13 cellular contexts compared by ENCODE assay signal in the genomic region with DNA sequence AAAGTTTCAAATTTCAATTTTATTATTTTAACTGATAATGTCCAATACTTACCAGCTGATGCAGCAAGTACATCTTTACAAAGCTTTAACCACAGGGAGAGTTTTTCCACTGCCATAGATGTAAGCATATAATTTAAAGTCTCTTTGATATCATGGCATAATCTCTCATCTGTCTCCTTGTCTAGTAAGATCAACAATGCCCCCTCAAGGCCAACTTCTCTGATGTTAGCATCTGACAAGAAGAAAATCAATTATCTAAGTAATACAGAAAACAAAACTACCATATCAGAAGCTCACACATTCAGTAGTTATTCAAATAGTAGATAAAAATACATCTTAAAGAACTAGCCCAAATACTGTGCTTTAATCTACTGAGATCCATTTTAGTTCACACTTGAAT.
DNase-seq lines count a peak whose midpoint lies in the region; ATAC-seq and TF ChIP-seq lines count a peak whose summit lies in the region.
"Had no signal": no experiment of that assay in that cellular context is flagged by ENCODE, and none has a peak within 500 bp of the region (broad histone marks: within the 10 kb centered on the region; RNA-seq: fewer than 3 reads in every experiment).

No MANE protein-coding gene starts in this region.

- no peaks in the 10 kb centered on the region for H3K27me3 Mint-ChIP-seq in activated CD8-positive, alpha-beta T cell treated with anti-CD3 and anti-CD28 coated beads, Interleukin-2, amount 10 ng/mL, durations not matched to agents 7 days and 5 days (ENCODE audit: low read depth)
- H3K27me3 Mint-ChIP-seq: activated CD4-positive, alpha-beta T cell treated with anti-CD3 and anti-CD28 coated beads, Interleukin-2, amount 10 ng/mL, durations not matched to agents 24 days and 14 days; natural killer cell treated with Interleukin-12 subunit alpha and Interleukin-12 subunit beta and Interleukin-15 and Interleukin-18, amount 100 ng/mL, for 72 hours had no signal

- H3K9me3 Mint-ChIP-seq in activated CD8-positive, alpha-beta T cell treated with anti-CD3 and anti-CD28 coated beads, Interleukin-2, amount 10 ng/mL, durations not matched to agents 7 days and 5 days (ENCODE audit: insufficient read depth) = peaks cover under 1% of the 10 kb centered on the region
- H3K9me3 Mint-ChIP-seq: natural killer cell treated with Interleukin-12 subunit alpha and Interleukin-12 subunit beta and Interleukin-15 and Interleukin-18, amount 100 ng/mL, for 72 hours had no signal

- no peaks in the 10 kb centered on the region for H3K4me1 Mint-ChIP-seq in activated CD8-positive, alpha-beta T cell treated with anti-CD3 and anti-CD28 coated beads, Interleukin-2, amount 10 ng/mL, durations not matched to agents 7 days and 5 days (ENCODE audit: low read depth)
- H3K4me1 Mint-ChIP-seq: activated CD4-positive, alpha-beta T cell treated with anti-CD3 and anti-CD28 coated beads, Interleukin-2, amount 10 ng/mL, durations not matched to agents 24 days and 14 days had no signal

- POLR2A ChIA-PET in activated CD8-positive, alpha-beta T cell treated with anti-CD3 and anti-CD28 coated beads, Interleukin-2, amount 10 ng/mL, durations not matched to agents 7 days and 5 days (lab: Charles Lee) = no interaction called here

- CTCF ChIA-PET in activated CD8-positive, alpha-beta T cell treated with anti-CD3 and anti-CD28 coated beads, Interleukin-2, amount 10 ng/mL, durations not matched to agents 7 days and 5 days (lab: Charles Lee) = interaction anchor here (0.9 to 1.2 kb wide), 4 partner anchors 10 to 120 kb away, joined by 3 read pairs; no protein-coding TSS in a partner anchor

- no peak for ATAC-seq in activated CD8-positive, alpha-beta T cell treated with anti-CD3 and anti-CD28 coated beads, Interleukin-2, amount 10 ng/mL, durations not matched to agents 7 days and 5 days
- ATAC-seq in HG03571 (IDR thresholded peaks at IDR 0.05; ENCODE audit: unreplicated experiment) (no peak), gastroesophageal sphincter (no peak), GM21717 (IDR thresholded peaks at IDR 0.05; ENCODE audit: unreplicated experiment) (no peak)
- ATAC-seq: natural killer cell treated with Interleukin-12 subunit alpha and Interleukin-12 subunit beta and Interleukin-15 and Interleukin-18, amount 100 ng/mL, for 72 hours; Right ventricle myocardium inferior had no signal

- H3K36me3 Mint-ChIP-seq in activated CD8-positive, alpha-beta T cell treated with anti-CD3 and anti-CD28 coated beads, Interleukin-2, amount 10 ng/mL, durations not matched to agents 7 days and 5 days (ENCODE audit: low read depth) = peaks cover 4% of the 10 kb centered on the region

- no peaks in the 10 kb centered on the region for H3K9me3 ChIP-seq in gastroesophageal sphincter

- no peak for TF ChIP-seq CTCF in gastroesophageal sphincter (IDR thresholded peaks at IDR 0.05)

- H3K27ac Mint-ChIP-seq in activated CD8-positive, alpha-beta T cell treated with anti-CD3 and anti-CD28 coated beads, Interleukin-2, amount 10 ng/mL, durations not matched to agents 7 days and 5 days = no peak overlapping the region
- H3K27ac Mint-ChIP-seq: activated CD4-positive, alpha-beta T cell treated with anti-CD3 and anti-CD28 coated beads, Interleukin-2, amount 10 ng/mL, durations not matched to agents 24 days and 14 days; natural killer cell treated with Interleukin-12 subunit alpha and Interleukin-12 subunit beta and Interleukin-15 and Interleukin-18, amount 100 ng/mL, for 72 hours had no signal

- no peak overlapping the region for H3K4me3 Mint-ChIP-seq in activated CD8-positive, alpha-beta T cell treated with anti-CD3 and anti-CD28 coated beads, Interleukin-2, amount 10 ng/mL, durations not matched to agents 7 days and 5 days
- H3K4me3 Mint-ChIP-seq: activated CD4-positive, alpha-beta T cell treated with anti-CD3 and anti-CD28 coated beads, Interleukin-2, amount 10 ng/mL, durations not matched to agents 24 days and 14 days; natural killer cell treated with Interleukin-12 subunit alpha and Interleukin-12 subunit beta and Interleukin-15 and Interleukin-18, amount 100 ng/mL, for 72 hours had no signal

- peak; percentile 4 for DNase-seq in Caki2 (ENCODE audit: low read depth)
- peak; percentile 32 for DNase-seq in Jurkat, Clone E6-1 (ENCODE audit: low read depth, low spot score)
- peak; percentile 23 for DNase-seq in activated CD8-positive, alpha-beta T cell treated with anti-CD3 and anti-CD28 coated beads, Interleukin-2, amount 10 ng/mL, durations not matched to agents 7 days and 5 days
- DNase-seq in iris pigment epithelial cell (ENCODE audit: low read depth) = peak; percentile 38
- no peak for DNase-seq in SKM-1 (lab: John Stamatoyannopoulos, UW; ENCODE audit: unreplicated experiment)
- DNase-seq: activated CD4-positive, alpha-beta T cell treated with anti-CD3 and anti-CD28 coated beads, Interleukin-2, amount 10 ng/mL, durations not matched to agents 24 days and 14 days; amygdala; MM.1S had no signal

- TF ChIP-seq EP300 in gastroesophageal sphincter (IDR thresholded peaks at IDR 0.05) = no peak

- H3K36me3 ChIP-seq in gastroesophageal sphincter = peaks cover 0 to 22% of the 10 kb centered on the region in 2 donors

- no peaks in the 10 kb centered on the region for H3K27me3 ChIP-seq in gastroesophageal sphincter

- no peak overlapping the region for H3K27ac ChIP-seq in gastroesophageal sphincter

- in situ Hi-C loops in Caki2 (cut with HindIII; ENCODE audit: low pct_unique_long_range_greater_than_20kb, low sequenced_read_pairs) = no loop called here

- no peak overlapping the region for H3K4me3 ChIP-seq in Jurkat, Clone E6-1 (ENCODE audit: low read length)
- no peak overlapping the region for H3K4me3 ChIP-seq in gastroesophageal sphincter

- H3K4me1 ChIP-seq in gastroesophageal sphincter = peaks cover 0 to 13% (median 0%) of the 10 kb centered on the region in 3 donors

- TF ChIP-seq POLR2A in gastroesophageal sphincter (IDR thresholded peaks at IDR 0.05) = no peak
